1 cellular context compared by ENCODE assay signal in the genomic region with DNA sequence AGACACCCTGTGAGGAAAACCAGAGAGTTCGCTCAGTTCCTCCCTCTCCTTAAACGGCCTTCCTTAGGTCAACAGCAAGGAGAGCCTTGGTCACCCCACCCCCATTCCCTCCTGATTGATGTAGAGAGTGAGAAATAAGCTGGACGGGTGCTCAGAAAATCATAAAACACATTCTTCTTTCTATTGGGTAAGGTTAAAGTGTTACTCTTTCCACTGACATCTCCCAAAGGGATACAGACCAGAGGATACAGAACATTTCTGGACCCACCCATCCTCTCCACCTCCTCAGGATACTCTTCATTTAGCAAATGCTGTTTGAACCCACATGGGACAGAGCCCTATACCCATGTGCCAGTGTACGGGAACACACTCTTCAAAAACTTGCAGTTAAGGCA.
TF ChIP-seq lines count a peak whose summit lies in the region.

No MANE protein-coding gene starts in this region.

TF ChIP-seq in GM23338, 12 proteins besides CTCF, POLR2A, EP300 and RAD21 (continued from another document):
- TF ChIP-seq, protein P1, sequence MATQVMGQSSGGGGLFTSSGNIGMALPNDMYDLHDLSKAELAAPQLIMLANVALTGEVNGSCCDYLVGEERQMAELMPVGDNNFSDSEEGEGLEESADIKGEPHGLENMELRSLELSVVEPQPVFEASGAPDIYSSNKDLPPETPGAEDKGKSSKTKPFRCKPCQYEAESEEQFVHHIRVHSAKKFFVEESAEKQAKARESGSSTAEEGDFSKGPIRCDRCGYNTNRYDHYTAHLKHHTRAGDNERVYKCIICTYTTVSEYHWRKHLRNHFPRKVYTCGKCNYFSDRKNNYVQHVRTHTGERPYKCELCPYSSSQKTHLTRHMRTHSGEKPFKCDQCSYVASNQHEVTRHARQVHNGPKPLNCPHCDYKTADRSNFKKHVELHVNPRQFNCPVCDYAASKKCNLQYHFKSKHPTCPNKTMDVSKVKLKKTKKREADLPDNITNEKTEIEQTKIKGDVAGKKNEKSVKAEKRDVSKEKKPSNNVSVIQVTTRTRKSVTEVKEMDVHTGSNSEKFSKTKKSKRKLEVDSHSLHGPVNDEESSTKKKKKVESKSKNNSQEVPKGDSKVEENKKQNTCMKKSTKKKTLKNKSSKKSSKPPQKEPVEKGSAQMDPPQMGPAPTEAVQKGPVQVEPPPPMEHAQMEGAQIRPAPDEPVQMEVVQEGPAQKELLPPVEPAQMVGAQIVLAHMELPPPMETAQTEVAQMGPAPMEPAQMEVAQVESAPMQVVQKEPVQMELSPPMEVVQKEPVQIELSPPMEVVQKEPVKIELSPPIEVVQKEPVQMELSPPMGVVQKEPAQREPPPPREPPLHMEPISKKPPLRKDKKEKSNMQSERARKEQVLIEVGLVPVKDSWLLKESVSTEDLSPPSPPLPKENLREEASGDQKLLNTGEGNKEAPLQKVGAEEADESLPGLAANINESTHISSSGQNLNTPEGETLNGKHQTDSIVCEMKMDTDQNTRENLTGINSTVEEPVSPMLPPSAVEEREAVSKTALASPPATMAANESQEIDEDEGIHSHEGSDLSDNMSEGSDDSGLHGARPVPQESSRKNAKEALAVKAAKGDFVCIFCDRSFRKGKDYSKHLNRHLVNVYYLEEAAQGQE (IDR thresholded peaks at IDR 0.05; ENCODE audit: unreplicated experiment), result no peak
- TF ChIP-seq ZNF114 (CRISPR knock-in tag; IDR thresholded peaks at IDR 0.05), result no peak
- TF ChIP-seq ZNF331 (CRISPR knock-in tag; IDR thresholded peaks at IDR 0.05; ENCODE audit: low read depth), result no peak
